ENCODE assay signal across 9 cellular contexts in the genomic region with DNA sequence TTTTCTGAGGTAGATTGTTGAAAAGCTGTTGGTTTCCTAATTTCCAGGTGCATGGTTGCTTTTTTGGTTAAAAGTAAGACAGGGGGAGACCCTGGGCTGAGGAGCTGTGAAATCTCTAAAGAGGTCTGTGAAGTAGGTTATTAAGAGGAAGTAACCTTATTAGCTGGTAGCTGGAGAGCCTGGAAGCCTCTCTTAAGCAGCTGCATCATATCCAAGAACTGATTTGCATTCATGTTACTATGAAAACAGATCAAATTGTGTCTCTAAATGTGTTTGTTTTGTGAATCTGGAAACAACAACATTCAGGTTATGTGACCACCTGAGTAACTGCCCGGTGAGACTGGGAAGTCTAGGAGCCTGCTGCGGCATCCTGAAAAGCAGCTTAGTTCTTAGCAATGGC. TPM values are rescaled to one million over a fixed set of nuclear protein-coding genes. Genes with fewer than 3 reads are reported as not detected.
A peak's percentile ranks its signal among the peaks of the same experiment; 100 is the strongest.
DNase-seq lines count a peak whose midpoint lies in the region; ATAC-seq and TF ChIP-seq lines count a peak whose summit lies in the region.
"Had no signal": no experiment of that assay in that cellular context is flagged by ENCODE, and none has a peak within 500 bp of the region (broad histone marks: within the 10 kb centered on the region; RNA-seq: fewer than 3 reads in every experiment).

No MANE protein-coding gene starts in this region.

- H3K9me3 Mint-ChIP-seq in CD4-positive, alpha-beta memory T cell: no peaks in the 10 kb centered on the region

- no peaks in the 10 kb centered on the region for H3K36me3 Mint-ChIP-seq in CD4-positive, alpha-beta memory T cell

- peak overlapping the region in 1 of 2 donors; percentile 22 for H3K27ac ChIP-seq in uterus
- H3K27ac ChIP-seq in CD4-positive, alpha-beta memory T cell (ENCODE audit: low read depth, low read length): no peak overlapping the region

- H3K36me3 ChIP-seq in uterus: no peaks in the 10 kb centered on the region
- no peaks in the 10 kb centered on the region for H3K36me3 ChIP-seq in CD4-positive, alpha-beta memory T cell (ENCODE audit: insufficient read depth, low read length)

- ATAC-seq in GM18511 (IDR thresholded peaks at IDR 0.05; ENCODE audit: unreplicated experiment): peak; percentile 90
- peak; percentile 85 for ATAC-seq in GM21528 (IDR thresholded peaks at IDR 0.05; ENCODE audit: low FRiP score, unreplicated experiment)
- ATAC-seq in HG03457 (IDR thresholded peaks at IDR 0.05; ENCODE audit: unreplicated experiment): peak; percentile 58

- CTCF ChIA-PET in CD4-positive, alpha-beta memory T cell (lab: Charles Lee; ENCODE audit: partially characterized antibody): interaction anchor here (1.6 to 2.0 kb wide), 3 partner anchors 10 to 81 kb away, joined by 7 to 8 read pairs (median 7); a partner anchor contains a TSS

- no peak for TF ChIP-seq CTCF in fibroblast of the aortic adventitia (IDR thresholded peaks at IDR 0.05; ENCODE audit: insufficient read depth, low read length)
- TF ChIP-seq CTCF in uterus (IDR thresholded peaks at IDR 0.05): no peak
- TF ChIP-seq CTCF in foreskin fibroblast (IDR thresholded peaks at IDR 0.05; ENCODE audit: low read depth, low read length): no peak

- H3K9me3 ChIP-seq in uterus: no peaks in the 10 kb centered on the region
- no peaks in the 10 kb centered on the region for H3K9me3 ChIP-seq in CD4-positive, alpha-beta memory T cell (ENCODE audit: control insufficient read depth in 1 of 2, low read length in 2 of 2)

- no peaks in the 10 kb centered on the region for H3K27me3 Mint-ChIP-seq in CD4-positive, alpha-beta memory T cell

- intact Hi-C loops in uterus (cut with DNase I; ENCODE audit: low total_unique reads): no loop called here
- intact Hi-C loops in CD4-positive, alpha-beta memory T cell (cut with micrococcal nuclease): no loop called here

- H3K4me1 ChIP-seq in uterus: peaks cover 4 to 5% of the 10 kb centered on the region in 2 donors
- H3K4me1 ChIP-seq in CD4-positive, alpha-beta memory T cell (ENCODE audit: insufficient read depth, low read length): peaks cover 8% of the 10 kb centered on the region

- no peak overlapping the region for H3K4me3 ChIP-seq in fibroblast of the aortic adventitia (ENCODE audit: low read depth, low read length)
- H3K4me3 ChIP-seq in uterus: no peak overlapping the region
- H3K4me3 ChIP-seq in CD4-positive, alpha-beta memory T cell (ENCODE audit: low read length in 2 of 2): no peak overlapping the region
- H3K4me3 ChIP-seq in foreskin fibroblast (ENCODE audit: low read depth in 1 of 2, low read length in 2 of 2): no peak overlapping the region

- TF ChIP-seq POLR2A in uterus (IDR thresholded peaks at IDR 0.05): no peak

- H3K27ac Mint-ChIP-seq in CD4-positive, alpha-beta memory T cell: peak overlapping the region in 3 of 7 donors; percentile 24 to 49 (median 25)

- POLR2A ChIA-PET in CD4-positive, alpha-beta memory T cell (lab: Charles Lee; ENCODE audit: partially characterized antibody): interaction anchor here (0.8 to 1.8 kb wide), 3 partner anchors 8 to 54 kb away, joined by 3 to 8 read pairs (median 3); a partner anchor contains a TSS

- peaks cover 20 to 36% (median 27%) of the 10 kb centered on the region in 4 donors for H3K4me1 Mint-ChIP-seq in CD4-positive, alpha-beta memory T cell

- DNase-seq in fibroblast of the aortic adventitia (ENCODE audit: low read depth): peak; percentile 15
- DNase-seq in uterus: no peak
- no peak for DNase-seq in effector CD4-positive, alpha-beta T cell
- DNase-seq in CD4-positive, alpha-beta memory T cell: no peak
- DNase-seq in foreskin fibroblast: no peak
- DNase-seq: stimulated activated CD4-positive, alpha-beta T cell treated with anti-CD3 and anti-CD28 coated beads, Interleukin-12 subunit alpha, Interleukin-12 subunit beta, amount 100 ng/mL, for 4 hours had no signal

- H3K4me3 Mint-ChIP-seq in CD4-positive, alpha-beta memory T cell: no peak overlapping the region

- no peaks in the 10 kb centered on the region for H3K27me3 ChIP-seq in uterus
- H3K27me3 ChIP-seq in CD4-positive, alpha-beta memory T cell (ENCODE audit: insufficient read depth, low read length): no peaks in the 10 kb centered on the region

RNA-seq across cellular contexts. Expression of a gene that starts 54.1 kb away (rescaled TPM):
- 32.1 and 45.0 TPM in 2 replicates for total RNA-seq in fibroblast of the aortic adventitia (ENCODE audit: low replicate concordance)
- total RNA-seq in uterus: 10 to 100 TPM; 25.1 to 94.4 (median 54.4) TPM
- 1 to 10 TPM; 8.2 to 8.3 TPM for total RNA-seq in CD4-positive, alpha-beta memory T cell
- 1 to 10 TPM; 6.4 to 7.4 TPM for polyA plus RNA-seq in CD4-positive, alpha-beta memory T cell
